Comparison of ENCODE assay signal across 12 cellular contexts in genomic region chr5:125550237-125550636, GRCh38.
DNase-seq lines count a peak whose midpoint lies in the region; ATAC-seq and TF ChIP-seq lines count a peak whose summit lies in the region.
"Had no signal": no experiment of that assay in that cellular context is flagged by ENCODE, and none has a peak within 500 bp of the region (broad histone marks: within the 10 kb centered on the region; RNA-seq: fewer than 3 reads in every experiment).

No MANE protein-coding gene starts in this region.

- CTCF ChIA-PET in Caco-2 (lab: Charles Lee) = no interaction called here
- CTCF ChIA-PET in CD8-positive, alpha-beta T cell (lab: Charles Lee) = no interaction called here
- CTCF ChIA-PET in activated CD4-positive, alpha-beta memory T cell treated with anti-CD3 and anti-CD28 coated beads, Interleukin-2, amount 10 ng/mL, durations not matched to agents 7 days and 5 days (lab: Charles Lee) = no interaction called here

- TF ChIP-seq CTCF in right atrium auricular region (IDR thresholded peaks at IDR 0.05) (no peak), hepatocyte (IDR thresholded peaks at IDR 0.05; ENCODE audit: poor library complexity) (no peak), type B pancreatic cell (conservative IDR thresholded peaks at IDR 0.05) (no peak), Caco-2 (IDR thresholded peaks at IDR 0.05; ENCODE audit: insufficient read depth in 1 of 2, low read depth in 1 of 2, low read length in 1 of 2, severe bottlenecking in 1 of 2, unreplicated experiment in 1 of 2) (no peak)
- TF ChIP-seq CTCF in CD8-positive, alpha-beta T cell (IDR thresholded peaks at IDR 0.05) = no peak

- no peaks in the 10 kb centered on the region for H3K9me3 Mint-ChIP-seq in type B pancreatic cell
- H3K9me3 Mint-ChIP-seq in Caco-2 (ENCODE audit: unreplicated experiment) = no peaks in the 10 kb centered on the region
- peaks cover 5% of the 10 kb centered on the region for H3K9me3 Mint-ChIP-seq in CD8-positive, alpha-beta T cell
- H3K9me3 Mint-ChIP-seq in activated CD4-positive, alpha-beta memory T cell treated with anti-CD3 and anti-CD28 coated beads, Interleukin-2, amount 10 ng/mL, durations not matched to agents 7 days and 5 days = peaks cover 8% of the 10 kb centered on the region

- peak; percentile 80 for ATAC-seq in Right ventricle myocardium inferior
- no peak for ATAC-seq in CD8-positive, alpha-beta T cell
- ATAC-seq: lower lobe of right lung, psoas muscle had no signal

- WGBS in hepatocyte (ENCODE audit: low lambda C conversion rate, missing lambda C conversion rate) = 34% methylated on average over 2 of the region's 2 CpGs

- H3K4me2 ChIP-seq in hepatocyte = peak overlapping the region; percentile 35

- no peaks in the 10 kb centered on the region for H3K9me3 ChIP-seq in right atrium auricular region
- no peaks in the 10 kb centered on the region for H3K9me3 ChIP-seq in hepatocyte (ENCODE audit: low read depth)
- no peaks in the 10 kb centered on the region for H3K9me3 ChIP-seq in Caco-2
- H3K9me3 ChIP-seq in CD8-positive, alpha-beta T cell (ENCODE audit: low read length) = no peaks in the 10 kb centered on the region
- H3K9me3 ChIP-seq: lower lobe of right lung, psoas muscle, tibial artery had no signal

- H3K36me3 ChIP-seq in right atrium auricular region (no peaks in the 10 kb centered on the region), hepatocyte (replicated peaks; ENCODE audit: insufficient read depth, low read depth) (no peaks in the 10 kb centered on the region), Caco-2 (ENCODE audit: control insufficient read depth, insufficient read depth, low read length) (no peaks in the 10 kb centered on the region)
- no peaks in the 10 kb centered on the region for H3K36me3 ChIP-seq in CD8-positive, alpha-beta T cell (ENCODE audit: insufficient read depth, low read length)
- H3K36me3 ChIP-seq: lower lobe of right lung, tibial artery had no signal

- DNase-seq in Right ventricle myocardium inferior (ENCODE audit: missing footprints) = no peak
- no peak for DNase-seq in right atrium auricular region (ENCODE audit: low spot score)
- peak; percentile 41 for DNase-seq in brain pericyte (ENCODE audit: low read depth, low spot score)
- no peak for DNase-seq in hepatocyte (ENCODE audit: low spot score)
- DNase-seq in type B pancreatic cell (ENCODE audit: extremely low spot score, unreplicated experiment) = no peak
- no peak for DNase-seq in Caco-2
- DNase-seq in CD8-positive, alpha-beta T cell = no peak
- DNase-seq in activated CD4-positive, alpha-beta memory T cell treated with anti-CD3 and anti-CD28 coated beads, Interleukin-2, amount 10 ng/mL, durations not matched to agents 7 days and 5 days = no peak
- DNase-seq: activated CD4-positive, CD25-positive, alpha-beta regulatory T cell treated with anti-CD3 and anti-CD28 coated beads, Interleukin-2, amount 50 U/mL, for 72 hours; lower lobe of right lung; psoas muscle; tibial artery had no signal

- H3K4me1 Mint-ChIP-seq in type B pancreatic cell (ENCODE audit: unreplicated experiment) = peaks cover 32% of the 10 kb centered on the region
- H3K4me1 Mint-ChIP-seq in Caco-2 (ENCODE audit: low read depth, unreplicated experiment) = peaks cover 10% of the 10 kb centered on the region
- H3K4me1 Mint-ChIP-seq in CD8-positive, alpha-beta T cell (ENCODE audit: low read depth) = no peaks in the 10 kb centered on the region
- no peaks in the 10 kb centered on the region for H3K4me1 Mint-ChIP-seq in activated CD4-positive, alpha-beta memory T cell treated with anti-CD3 and anti-CD28 coated beads, Interleukin-2, amount 10 ng/mL, durations not matched to agents 7 days and 5 days

- peak overlapping the region; percentile 23 for H3K4me3 Mint-ChIP-seq in type B pancreatic cell
- H3K4me3 Mint-ChIP-seq in Caco-2 (ENCODE audit: unreplicated experiment) = no peak overlapping the region
- no peak overlapping the region for H3K4me3 Mint-ChIP-seq in CD8-positive, alpha-beta T cell
- H3K4me3 Mint-ChIP-seq in activated CD4-positive, alpha-beta memory T cell treated with anti-CD3 and anti-CD28 coated beads, Interleukin-2, amount 10 ng/mL, durations not matched to agents 7 days and 5 days = no peak overlapping the region

- no peak overlapping the region for H3K27ac Mint-ChIP-seq in type B pancreatic cell
- H3K27ac Mint-ChIP-seq in Caco-2 (ENCODE audit: unreplicated experiment) = no peak overlapping the region
- H3K27ac Mint-ChIP-seq in CD8-positive, alpha-beta T cell = no peak overlapping the region
- H3K27ac Mint-ChIP-seq in activated CD4-positive, alpha-beta memory T cell treated with anti-CD3 and anti-CD28 coated beads, Interleukin-2, amount 10 ng/mL, durations not matched to agents 7 days and 5 days = no peak overlapping the region

- H3K79me2 ChIP-seq in hepatocyte = no peaks in the 10 kb centered on the region

- H3K4me3 ChIP-seq in right atrium auricular region (no peak overlapping the region), hepatocyte (no peak overlapping the region), Caco-2 (ENCODE audit: low read depth, low read length) (no peak overlapping the region)
- no peak overlapping the region for H3K4me3 ChIP-seq in CD8-positive, alpha-beta T cell (ENCODE audit: low read depth, low read length)
- H3K4me3 ChIP-seq: lower lobe of right lung, psoas muscle, tibial artery had no signal

- H3K9me2 ChIP-seq in hepatocyte (replicated peaks; ENCODE audit: insufficient read depth) = no peaks in the 10 kb centered on the region

- BruUV-seq in Caco-2 (replicated peaks; lab: Mats Ljungman, UMichigan) = no TSS peak

- no peaks in the 10 kb centered on the region for H4K20me1 ChIP-seq in hepatocyte (ENCODE audit: insufficient read depth, poor library complexity, severe bottlenecking)

- H3K27me3 ChIP-seq in right atrium auricular region (no peaks in the 10 kb centered on the region), hepatocyte (no peaks in the 10 kb centered on the region), Caco-2 (replicated peaks; ENCODE audit: control insufficient read depth, insufficient read depth, low read length) (no peaks in the 10 kb centered on the region)
- H3K27me3 ChIP-seq in CD8-positive, alpha-beta T cell (ENCODE audit: insufficient read depth, low read length) = no peaks in the 10 kb centered on the region
- H3K27me3 ChIP-seq: tibial artery had no signal

- intact Hi-C loops in Right ventricle myocardium inferior (cut with DNase I) (no loop called here), Caco-2 (cut with micrococcal nuclease; ENCODE audit: unreplicated experiment) (loop anchor here (10.0 kb wide), 1 partner anchor 535 kb away; no protein-coding TSS in a partner anchor)
- intact Hi-C loops in CD8-positive, alpha-beta T cell (cut with DNase I, micrococcal nuclease) = no loop called here

- POLR2A ChIA-PET in Caco-2 (lab: Charles Lee) = no interaction called here
- POLR2A ChIA-PET in CD8-positive, alpha-beta T cell (lab: Charles Lee) = no interaction called here
- POLR2A ChIA-PET in activated CD4-positive, alpha-beta memory T cell treated with anti-CD3 and anti-CD28 coated beads, Interleukin-2, amount 10 ng/mL, durations not matched to agents 7 days and 5 days (lab: Charles Lee) = no interaction called here

- peaks cover 5% of the 10 kb centered on the region for H3K27me3 Mint-ChIP-seq in type B pancreatic cell
- no peaks in the 10 kb centered on the region for H3K27me3 Mint-ChIP-seq in Caco-2 (ENCODE audit: insufficient read depth, unreplicated experiment)
- H3K27me3 Mint-ChIP-seq in CD8-positive, alpha-beta T cell (ENCODE audit: low read depth) = no peaks in the 10 kb centered on the region
- H3K27me3 Mint-ChIP-seq in activated CD4-positive, alpha-beta memory T cell treated with anti-CD3 and anti-CD28 coated beads, Interleukin-2, amount 10 ng/mL, durations not matched to agents 7 days and 5 days = no peaks in the 10 kb centered on the region

- H2AFZ ChIP-seq in hepatocyte = no peak overlapping the region

- H3K27ac ChIP-seq in right atrium auricular region (no peak overlapping the region), hepatocyte (peak overlapping the region; percentile 54)
- H3K27ac ChIP-seq in CD8-positive, alpha-beta T cell (ENCODE audit: low read depth, low read length) = no peak overlapping the region
- H3K27ac ChIP-seq: lower lobe of right lung, psoas muscle, tibial artery had no signal

- H3K36me3 Mint-ChIP-seq in type B pancreatic cell (no peaks in the 10 kb centered on the region), Caco-2 (ENCODE audit: insufficient read depth, unreplicated experiment) (no peaks in the 10 kb centered on the region)
- H3K36me3 Mint-ChIP-seq in CD8-positive, alpha-beta T cell = no peaks in the 10 kb centered on the region
- no peaks in the 10 kb centered on the region for H3K36me3 Mint-ChIP-seq in activated CD4-positive, alpha-beta memory T cell treated with anti-CD3 and anti-CD28 coated beads, Interleukin-2, amount 10 ng/mL, durations not matched to agents 7 days and 5 days (ENCODE audit: low read depth)

- H3K4me1 ChIP-seq in right atrium auricular region (peaks cover 0 to 12% of the 10 kb centered on the region in 2 donors), hepatocyte (ENCODE audit: insufficient read depth) (peaks cover 18% of the 10 kb centered on the region), Caco-2 (no peaks in the 10 kb centered on the region)
- H3K4me1 ChIP-seq in CD8-positive, alpha-beta T cell (ENCODE audit: insufficient read depth, low read length) = no peaks in the 10 kb centered on the region
- H3K4me1 ChIP-seq: psoas muscle had no signal
